ENCODE assay signal across 17 cellular contexts in the genomic region with DNA sequence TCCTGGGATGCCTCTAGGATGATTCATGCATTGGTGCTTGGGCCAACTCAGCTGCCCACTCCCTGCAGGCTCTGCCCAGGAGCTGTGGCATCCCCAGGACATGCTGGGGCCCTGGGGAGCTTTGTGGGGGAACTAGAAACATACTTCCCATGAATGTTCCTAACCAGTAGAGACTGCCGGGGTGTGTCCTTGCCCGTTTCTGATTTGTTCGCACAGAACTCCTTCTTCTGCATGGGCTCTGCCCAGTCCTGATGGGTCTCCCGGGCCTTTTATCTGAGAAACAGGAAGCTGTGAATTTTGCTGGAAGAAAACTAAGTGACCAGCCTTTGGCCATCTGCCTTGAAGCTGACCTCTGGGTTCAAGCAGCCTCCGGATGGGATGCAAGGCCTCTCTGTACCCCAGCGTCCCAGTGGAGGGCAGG.
A peak's percentile ranks its signal among the peaks of the same experiment; 100 is the strongest.
DNase-seq lines count a peak whose midpoint lies in the region; ATAC-seq and TF ChIP-seq lines count a peak whose summit lies in the region.
"Had no signal": no experiment of that assay in that cellular context is flagged by ENCODE, and none has a peak within 500 bp of the region (broad histone marks: within the 10 kb centered on the region; RNA-seq: fewer than 3 reads in every experiment).

No MANE protein-coding gene starts in this region.

- TF ChIP-seq CTCF in left ventricle myocardium inferior (IDR thresholded peaks at IDR 0.05; ENCODE audit: borderline replicate concordance) (no peak), fibroblast of villous mesenchyme (IDR thresholded peaks at IDR 0.05; ENCODE audit: insufficient read depth, low read depth, low read length) (no peak), GM13977 (IDR thresholded peaks at IDR 0.05; ENCODE audit: extremely low read depth, insufficient read depth, missing control alignments) (no peak)

- H3K27me3 ChIP-seq in left ventricle myocardium inferior (ENCODE audit: low read depth), result peaks cover 32% of the 10 kb centered on the region

- ATAC-seq in Right ventricle myocardium inferior, result peak; percentile 27
- ATAC-seq: activated T-cell treated with anti-CD3 and anti-CD28 coated beads, Interleukin-2, amount 50 U/mL, for 4 hours; T-helper 17 cell had no signal

- H3K4me3 ChIP-seq in left ventricle myocardium inferior, result no peak overlapping the region
- no peak overlapping the region for H3K4me3 ChIP-seq in fibroblast of villous mesenchyme (ENCODE audit: low read depth, low read length)
- H3K4me3 ChIP-seq: prostate gland had no signal

- H3K9me3 ChIP-seq in left ventricle myocardium inferior (replicated peaks), result no peaks in the 10 kb centered on the region
- H3K9me3 ChIP-seq: prostate gland had no signal

- peaks cover 27% of the 10 kb centered on the region for H3K4me1 ChIP-seq in left ventricle myocardium inferior

- in situ Hi-C loops in GM13977 (cut with MboI; ENCODE audit: low pct_unique_long_range_greater_than_20kb, low sequenced_read_pairs, unreplicated experiment), result no loop called here

- DNase-seq in Right ventricle myocardium inferior (ENCODE audit: missing footprints) (peak; percentile 71), left ventricle myocardium inferior (no peak), T1000 (lab: John Stamatoyannopoulos, UW) (peak; percentile 22), fibroblast of villous mesenchyme (ENCODE audit: low read depth) (peak; percentile 16), stromal cell of bone marrow (ENCODE audit: low read depth) (peak; percentile 25), COLO668 (lab: John Stamatoyannopoulos, UW; ENCODE audit: unreplicated experiment) (no peak), globus pallidus (ENCODE audit: low spot score) (no peak), GM13977 (ENCODE audit: low spot score) (no peak)
- DNase-seq: activated B cell treated with CpG ODN at 0.5 μM for 24 hours; activated naive CD4-positive, alpha-beta T cell treated with anti-CD3 and anti-CD28 coated beads for 36 hours; activated T-cell treated with anti-CD3 and anti-CD28 coated beads, Interleukin-2, amount 50 U/mL, for 4 hours; CD4-positive, alpha-beta T cell; KG1; NCI-H1092 treated with DMSO at 0.1 percent for 48 hours; NCI-H526; T-helper 17 cell had no signal

- H3K27ac ChIP-seq in left ventricle myocardium inferior (replicated peaks), result no peak overlapping the region
- H3K27ac ChIP-seq: prostate gland had no signal

- no peaks in the 10 kb centered on the region for H3K36me3 ChIP-seq in left ventricle myocardium inferior
- H3K36me3 ChIP-seq: prostate gland had no signal

- intact Hi-C loops in Right ventricle myocardium inferior (cut with DNase I), result no loop called here
- intact Hi-C loops in left ventricle myocardium inferior (cut with micrococcal nuclease), result no loop called here

Comparison
In these comparisons a context has a peak if more than half of its experiments do, and no peak if none do; other contexts are left out.
1. DNase-seq: peak in Right ventricle myocardium inferior (single experiment), T1000 (single experiment), fibroblast of villous mesenchyme (single experiment) and stromal cell of bone marrow (single experiment); none in left ventricle myocardium inferior (single experiment), COLO668 (single experiment), globus pallidus (single experiment) and GM13977 (single experiment).